ENCODE assay signal across 8 cellular contexts in the genomic region with DNA sequence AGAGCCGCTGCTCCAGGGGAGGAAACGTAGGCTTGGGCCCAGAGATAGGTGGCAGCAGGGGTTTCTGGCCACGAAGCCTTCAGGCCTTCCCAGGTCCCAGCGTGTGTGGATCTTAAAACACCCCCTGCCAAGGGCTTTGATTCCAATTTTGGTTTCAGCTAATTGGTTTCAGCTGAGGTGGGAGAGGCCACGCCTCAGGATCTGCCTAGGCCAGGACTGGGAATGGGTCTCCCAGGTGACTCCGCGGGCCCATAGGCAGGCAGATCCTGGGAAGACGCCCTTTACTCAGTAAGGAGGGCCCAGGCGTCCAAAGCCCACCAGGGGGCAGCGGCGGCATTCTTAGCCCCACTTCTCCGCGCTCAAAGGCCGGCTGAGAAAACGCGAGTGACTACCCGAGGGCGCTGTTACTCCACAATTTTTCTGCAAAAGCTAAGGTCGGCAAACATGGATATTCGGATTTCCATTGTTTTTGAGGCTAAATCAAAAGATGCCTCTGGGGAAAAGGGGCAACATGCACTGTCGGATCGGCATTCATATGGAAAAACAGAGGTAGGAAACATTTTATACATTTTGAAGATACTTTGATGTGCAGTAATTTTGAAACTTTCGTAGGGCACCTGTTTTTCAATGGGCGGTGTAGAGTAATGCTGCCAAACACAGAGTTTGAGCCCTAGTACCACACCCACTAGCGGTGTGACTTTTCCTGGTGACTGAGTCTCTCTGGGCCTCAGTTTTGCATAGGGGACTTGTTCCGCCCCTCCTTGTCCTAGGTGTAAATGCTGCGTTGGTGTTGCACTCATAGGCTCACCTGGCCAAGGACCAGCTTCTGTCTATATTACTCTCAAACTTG. TPM values are rescaled to one million over a fixed set of nuclear protein-coding genes. Genes with fewer than 3 reads are reported as not detected.
DNase-seq lines count a peak whose midpoint lies in the region; ATAC-seq and TF ChIP-seq lines count a peak whose summit lies in the region.

No MANE protein-coding gene starts in this region.

- in situ Hi-C loops in GM13977 (cut with MboI; ENCODE audit: low pct_unique_long_range_greater_than_20kb, low sequenced_read_pairs, unreplicated experiment): loop anchor here (25.0 kb wide), 2 partner anchors 379 to 704 kb away; no protein-coding TSS in a partner anchor

- peak; percentile 94 for TF ChIP-seq CTCF in GM13977 (IDR thresholded peaks at IDR 0.05; ENCODE audit: extremely low read depth, insufficient read depth, missing control alignments)

- ATAC-seq in HG02840 (IDR thresholded peaks at IDR 0.05; ENCODE audit: low FRiP score, unreplicated experiment) (peak; percentile 67), sciatic nerve (peak; percentile 97)

- DNase-seq in GM13977 (ENCODE audit: low spot score) (peak; percentile 67), NCI-H1105 (lab: John Stamatoyannopoulos, UW) (peak; percentile 82), T-helper 2 cell (peak; percentile 18 to 57 (median 24)), anterior cingulate cortex (lab: John Stamatoyannopoulos, UW) (peak in 56 of 58 donors; percentile 17 to 87 (median 63)), hepatic stellate cell (ENCODE audit: low spot score) (peak; percentile 45), sciatic nerve (ENCODE audit: low spot score) (peak; percentile 92), NCI-H187 treated with DMSO at 0.1 percent for 48 hours (lab: John Stamatoyannopoulos, UW) (no peak)

- intact Hi-C loops in sciatic nerve (cut with DNase I): loop anchor here (2.0 to 10.0 kb wide), 2 partner anchors 277 to 385 kb away; partner anchors contain the start of gene CCN1

RNA-seq across cellular contexts. Expression of gene BCL10, which starts 31.8 kb away (rescaled TPM):
- total RNA-seq in sciatic nerve: 17.8 TPM

RNA-seq across cellular contexts. Expression of gene C1orf52, which starts 48.8 kb away (rescaled TPM):
- total RNA-seq in sciatic nerve: 30.9 TPM
